8 cellular contexts compared by ENCODE assay signal in genomic region chr19:16111909-16112752, GRCh38. TPM values are rescaled to one million over a fixed set of nuclear protein-coding genes. Genes with fewer than 3 reads are reported as not detected.
DNase-seq lines count a peak whose midpoint lies in the region; ATAC-seq and TF ChIP-seq lines count a peak whose summit lies in the region.

No MANE protein-coding gene starts in this region.

- H3K4me3 ChIP-seq in SJSA1 (peak overlapping the region; percentile 66), fibroblast of the aortic adventitia (ENCODE audit: low read depth, low read length) (peak overlapping the region; percentile 80)

- intact Hi-C loops in sciatic nerve (cut with DNase I) = loop anchor here (5.0 kb wide), 1 partner anchor 70 kb away; no protein-coding TSS in a partner anchor

- TF ChIP-seq CTCF in fibroblast of the aortic adventitia (IDR thresholded peaks at IDR 0.05; ENCODE audit: insufficient read depth, low read length) = no peak

- no peak for ATAC-seq in GM18505 (IDR thresholded peaks at IDR 0.05; ENCODE audit: unreplicated experiment)
- ATAC-seq in sciatic nerve = peak; percentile 5
- ATAC-seq in HG03571 (IDR thresholded peaks at IDR 0.05; ENCODE audit: unreplicated experiment) = no peak
- ATAC-seq in GM18498 (IDR thresholded peaks at IDR 0.05; ENCODE audit: unreplicated experiment) = no peak

- peaks cover 13% of the 10 kb centered on the region for H3K4me1 ChIP-seq in SJSA1 (replicated peaks)

- H3K9me3 ChIP-seq in SJSA1 (replicated peaks) = no peaks in the 10 kb centered on the region

- H3K27me3 ChIP-seq in SJSA1 (replicated peaks) = no peaks in the 10 kb centered on the region

- DNase-seq in SJSA1 (ENCODE audit: low read depth in 1 of 2, low spot score in 2 of 2) = no peak
- DNase-seq in fibroblast of the aortic adventitia (ENCODE audit: low read depth) = no peak
- no peak for DNase-seq in sciatic nerve (ENCODE audit: low spot score)
- DNase-seq in hippocampal formation (lab: John Stamatoyannopoulos, UW) = no peak
- no peak for DNase-seq in NCI-H1930 (lab: John Stamatoyannopoulos, UW)

- H3K27ac ChIP-seq in SJSA1 = peak overlapping the region; percentile 57

- TF ChIP-seq POLR2A in GM18505 (IDR thresholded peaks at IDR 0.05; ENCODE audit: borderline replicate concordance, extremely low read depth, insufficient read depth, insufficient read length) = peak; percentile 88

- peaks cover 31% of the 10 kb centered on the region for H3K36me3 ChIP-seq in SJSA1

RNA-seq across cellular contexts. Expression of gene RAB8A, which starts 0.4 kb away (rescaled TPM):
- total RNA-seq in SJSA1 (2014; rRNA removed; shearing (Covaris generic)) = 44.8 and 69.5 TPM in 2 replicates
- 15.5 and 99.9 TPM in 2 replicates for total RNA-seq in fibroblast of the aortic adventitia (ENCODE audit: low replicate concordance)
- 49.6 TPM for total RNA-seq in sciatic nerve

RNA-seq across cellular contexts. Expression of gene HSH2D, which starts 31.4 kb away (rescaled TPM):
- not detected in 2 replicates for total RNA-seq in SJSA1 (2014; rRNA removed; shearing (Covaris generic))
- total RNA-seq in fibroblast of the aortic adventitia (ENCODE audit: low replicate concordance) (not detected in 2 replicates), sciatic nerve (1.2 TPM)

RNA-seq across cellular contexts. Expression of gene TPM4, which starts 35.8 kb away (rescaled TPM):
- total RNA-seq in SJSA1 (2014; rRNA removed; shearing (Covaris generic)) = 1,990 and 2,203 TPM in 2 replicates
- total RNA-seq in fibroblast of the aortic adventitia (ENCODE audit: low replicate concordance) = 864 and 1,097 TPM in 2 replicates
- 543 TPM for total RNA-seq in sciatic nerve
